ENCODE assay signal across 19 cellular contexts in genomic region chr19:13339869-13340268, GRCh38.
DNase-seq lines count a peak whose midpoint lies in the region; ATAC-seq and TF ChIP-seq lines count a peak whose summit lies in the region.
"Had no signal": no experiment of that assay in that cellular context is flagged by ENCODE, and none has a peak within 500 bp of the region (broad histone marks: within the 10 kb centered on the region; RNA-seq: fewer than 3 reads in every experiment).

No MANE protein-coding gene starts in this region.

- ATAC-seq in heart left ventricle (peak in 3 of 4 donors; percentile 42 to 60 (median 55)), Right ventricle myocardium superior (ENCODE audit: poor library complexity) (no peak)
- ATAC-seq: HepG2 had no signal

- intact Hi-C loops in heart left ventricle (cut with DNase I): no loop called here
- intact Hi-C loops in Right ventricle myocardium superior (cut with DNase I): no loop called here
- intact Hi-C loops in posterior cingulate gyrus (cut with DNase I): no loop called here

- H3K36me3 ChIP-seq in heart left ventricle: no peaks in the 10 kb centered on the region
- H3K36me3 ChIP-seq: BLaER1 treated with 17β-estradiol and CSF1 and Interleukin-3, amounts not matched to agents 10 nM and 100 nM had no signal

- TF ChIP-seq POLR2A in heart left ventricle (IDR thresholded peaks at IDR 0.05): no peak

- H3K27me3 ChIP-seq in heart left ventricle: no peaks in the 10 kb centered on the region
- H3K27me3 ChIP-seq: BLaER1 treated with 17β-estradiol and CSF1 and Interleukin-3, amounts not matched to agents 10 nM and 100 nM had no signal

- no peak for TF ChIP-seq CTCF in heart left ventricle (IDR thresholded peaks at IDR 0.05)

- no peak for DNase-seq in heart left ventricle
- no peak for DNase-seq in Right ventricle myocardium superior
- DNase-seq in globus pallidus (ENCODE audit: low spot score): peak; percentile 11
- DNase-seq in posterior cingulate gyrus: peak in 6 of 10 donors; percentile 22 to 90 (median 26)
- no peak for DNase-seq in NAMALWA (ENCODE audit: low spot score)
- DNase-seq in NCI-H774 (lab: John Stamatoyannopoulos, UW): no peak
- DNase-seq in effector CD4-positive, alpha-beta T cell: no peak
- DNase-seq: DMS 273 treated with DMSO at 0.1 percent for 48 hours, GF-D8, GOT3, NCI-H1092, NCI-H146, NCI-H2081 treated with DMSO at 0.1 percent for 48 hours, NCI-H446, SK-N-SH had no signal

- no peak overlapping the region for H3K4me3 ChIP-seq in heart left ventricle
- H3K4me3 ChIP-seq: BLaER1 treated with 17β-estradiol and CSF1 and Interleukin-3, amounts not matched to agents 10 nM and 100 nM; PC-9 had no signal

- 41 to 54% (median 49%) methylated on average over 13 of the region's 13 CpGs for whole genome bisulfite sequencing in heart left ventricle, 4 donors

- H3K27ac ChIP-seq in heart left ventricle: peak overlapping the region in 1 of 12 donors; percentile 50
- peak overlapping the region; percentile 31 for H3K27ac ChIP-seq in angular gyrus (ENCODE audit: low read depth, low read length)
- H3K27ac ChIP-seq: BLaER1 treated with 17β-estradiol and CSF1 and Interleukin-3, amounts not matched to agents 10 nM and 100 nM; PC-9 had no signal

- no peaks in the 10 kb centered on the region for H3K4me1 ChIP-seq in heart left ventricle

- peaks cover 0 to 28% (median 9%) of the 10 kb centered on the region in 12 donors for H3K9me3 ChIP-seq in heart left ventricle
- H3K9me3 ChIP-seq: SK-N-SH had no signal

Comparison
In these comparisons a context has a peak if more than half of its experiments do, and no peak if none do; other contexts are left out.
1. DNase-seq: peak in globus pallidus (single experiment) and posterior cingulate gyrus (6 of 10); none in heart left ventricle (0 of 5), Right ventricle myocardium superior (single experiment), NAMALWA (single experiment), NCI-H774 (single experiment) and effector CD4-positive, alpha-beta T cell (single experiment).